In the genomic region with DNA sequence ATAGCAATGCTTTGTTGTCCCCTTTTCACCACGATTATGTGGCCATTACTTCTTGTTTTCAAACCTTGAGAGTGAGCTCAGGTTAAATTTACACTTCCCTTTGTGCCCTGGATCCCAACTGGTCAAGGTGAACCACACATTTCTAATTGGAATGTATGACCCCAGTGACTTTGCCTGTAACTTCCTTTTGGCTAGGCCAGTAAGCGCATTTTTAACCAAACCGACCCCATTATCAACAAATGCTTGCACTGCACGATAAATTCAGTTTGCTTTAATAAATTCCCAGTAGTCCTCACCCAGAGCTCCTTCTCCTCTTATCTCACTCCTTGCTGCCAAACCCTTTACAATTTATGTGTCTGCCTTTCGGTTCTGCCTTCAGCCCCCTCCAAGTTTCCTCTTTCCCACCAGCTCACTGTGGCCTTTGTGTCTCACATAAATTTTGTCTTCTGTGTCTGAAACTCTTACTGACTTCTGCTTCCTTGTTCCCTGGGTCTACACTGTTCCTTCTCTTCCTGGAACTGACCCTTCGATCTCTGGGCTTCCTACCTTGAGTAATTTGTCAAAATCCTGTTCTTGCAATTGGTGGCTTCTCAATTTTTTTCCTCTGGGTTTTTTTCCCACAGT, we compare ENCODE assay signal across 2 cellular contexts.
TF ChIP-seq lines count a peak whose summit lies in the region.

No MANE protein-coding gene starts in this region.

TF ChIP-seq in K562, 482 proteins besides CTCF, POLR2A, EP300 and RAD21 (continues in another document):
- TF ChIP-seq ZNF239 (CRISPR knock-in tag; IDR thresholded peaks at IDR 0.05) (no peak), EHMT2 (IDR thresholded peaks at IDR 0.05) (peak; percentile 24; the same call in 1 of the 2 replicates), ATF3 (IDR thresholded peaks at IDR 0.05) (no peak), ATF3 (CRISPR knock-in tag; conservative IDR thresholded peaks at IDR 0.05) (0 out of 2 replicates have a peak, but pooled peaks have one; percentile 45), ASH1L (IDR thresholded peaks at IDR 0.05; ENCODE audit: borderline replicate concordance, low read depth, partially characterized antibody) (no peak), ZNF165 (CRISPR knock-in tag; IDR thresholded peaks at IDR 0.05; ENCODE audit: borderline replicate concordance) (no peak), ILK (tag; IDR thresholded peaks at IDR 0.05; ENCODE audit: borderline replicate concordance, low read depth) (0 out of 2 replicates have a peak, but pooled peaks have one; percentile 17), NR4A1 (CRISPR knock-in tag; IDR thresholded peaks at IDR 0.05) (no peak), NR4A1 (tag; IDR thresholded peaks at IDR 0.05) (0 out of 2 replicates have a peak, but pooled peaks have one; percentile 24), ZNF77 (CRISPR knock-in tag; IDR thresholded peaks at IDR 0.05) (no peak), CUX1 (CRISPR knock-in tag; IDR thresholded peaks at IDR 0.05) (peak; percentile 67; the same call in 1 of the 2 replicates), MITF (IDR thresholded peaks at IDR 0.05) (no peak), NCOA6 (IDR thresholded peaks at IDR 0.05) (no peak), MXI1 (IDR thresholded peaks at IDR 0.05; ENCODE audit: low read depth, low read length) (no peak), ZNF282 (CRISPR knock-in tag; IDR thresholded peaks at IDR 0.05) (no peak), MYC (IDR thresholded peaks at IDR 0.05; ENCODE audit: low read depth, low read length) (no peak), MYC (CRISPR knock-in tag; IDR thresholded peaks at IDR 0.05; ENCODE audit: borderline replicate concordance, low read depth) (no peak), CREB3 (tag; conservative IDR thresholded peaks at IDR 0.05; ENCODE audit: low read depth) (peak; percentile 83), SMARCE1 (IDR thresholded peaks at IDR 0.05) (peak; percentile 42; the same call in 1 of the 2 replicates), USF2 (CRISPR knock-in tag; IDR thresholded peaks at IDR 0.05) (no peak), ZKSCAN1 (IDR thresholded peaks at IDR 0.05; ENCODE audit: low read depth, low read length) (no peak)

TF ChIP-seq in HEK293T, 16 proteins besides CTCF, POLR2A, EP300 and RAD21:
- TF ChIP-seq PKNOX1 (IDR thresholded peaks at IDR 0.05), result no peak
